In the genomic region with DNA sequence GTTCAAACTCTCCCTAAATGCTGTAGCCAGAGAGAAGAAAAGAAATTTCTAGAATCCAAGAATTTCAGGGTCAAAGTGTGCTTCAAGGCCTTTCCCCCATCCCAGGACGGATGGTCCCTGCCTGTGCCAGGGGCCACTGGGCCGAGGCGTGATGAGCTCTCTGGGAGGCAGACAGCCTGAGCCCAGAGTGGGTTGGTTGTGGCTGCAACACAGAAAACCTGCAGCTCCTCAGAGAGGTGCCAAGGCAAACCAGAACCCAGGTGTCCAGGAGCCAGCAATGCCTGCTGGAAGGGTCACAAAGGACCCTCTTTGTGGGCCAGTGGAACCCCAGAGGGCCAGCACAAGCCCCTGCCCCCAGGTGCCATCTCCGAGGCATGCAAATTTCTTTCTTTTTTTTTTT, we compare ENCODE assay signal across 27 cellular contexts. TPM values are rescaled to one million over a fixed set of nuclear protein-coding genes. Genes with fewer than 3 reads are reported as not detected.
"Had no signal": no experiment of that assay in that cellular context is flagged by ENCODE, and none has a peak within 500 bp of the region (broad histone marks: within the 10 kb centered on the region; RNA-seq: fewer than 3 reads in every experiment).

No MANE protein-coding gene starts in this region.

- H3K36me3 ChIP-seq: gastrocnemius medialis, heart left ventricle, neutrophil, stomach, thoracic aorta, upper lobe of right lung had no signal

- H3K9me3 Mint-ChIP-seq: activated naive CD4-positive, alpha-beta T cell treated with anti-CD3 and anti-CD28 coated beads for 36 hours; activated naive CD8-positive, alpha-beta T cell treated with anti-CD3 and anti-CD28 coated beads, Interleukin-2, amount 50 U/mL, for 24 hours; activated T-cell treated with anti-CD3 and anti-CD28 coated beads, Interleukin-2, amount 50 U/mL, for 24 hours; activated T-helper 2 cell treated with anti-CD3 and anti-CD28 coated beads, Interferon-gamma antibody, Interleukin-2, Interleukin-4, amounts not matched to agents 10 μg/mL and 5 μg/mL and 100 μg/mL, durations not matched to agents 14 hours and 24 hours and 36 hours; natural killer cell; stimulated activated effector memory CD8-positive, alpha-beta T cell treated with anti-CD3 and anti-CD28 coated beads, Interleukin-12 subunit alpha, Interleukin-12 subunit beta, amount 100 ng/mL, for 72 hours had no signal

- H3K27ac ChIP-seq: neutrophil, parathyroid adenoma, upper lobe of right lung, VCaP had no signal

- H3K4me1 ChIP-seq: parathyroid adenoma had no signal

- H3K9me3 ChIP-seq: gastrocnemius medialis, heart left ventricle, neutrophil, stomach, thoracic aorta, upper lobe of right lung had no signal

- H3K27me3 ChIP-seq: gastrocnemius medialis, heart left ventricle, stomach, upper lobe of right lung had no signal

- H3K4me3 Mint-ChIP-seq: activated naive CD4-positive, alpha-beta T cell treated with anti-CD3 and anti-CD28 coated beads for 36 hours; activated naive CD8-positive, alpha-beta T cell treated with anti-CD3 and anti-CD28 coated beads, Interleukin-2, amount 50 U/mL, for 24 hours; activated T-cell treated with anti-CD3 and anti-CD28 coated beads, Interleukin-2, amount 50 U/mL, for 24 hours; natural killer cell; stimulated activated effector memory CD8-positive, alpha-beta T cell treated with anti-CD3 and anti-CD28 coated beads, Interleukin-12 subunit alpha, Interleukin-12 subunit beta, amount 100 ng/mL, for 72 hours had no signal

- H3K27ac Mint-ChIP-seq: activated naive CD4-positive, alpha-beta T cell treated with anti-CD3 and anti-CD28 coated beads for 36 hours; activated T-helper 2 cell treated with anti-CD3 and anti-CD28 coated beads, Interferon-gamma antibody, Interleukin-2, Interleukin-4, amounts not matched to agents 10 μg/mL and 5 μg/mL and 100 μg/mL, durations not matched to agents 14 hours and 24 hours and 36 hours; natural killer cell; stimulated activated effector memory CD8-positive, alpha-beta T cell treated with anti-CD3 and anti-CD28 coated beads, Interleukin-12 subunit alpha, Interleukin-12 subunit beta, amount 100 ng/mL, for 72 hours had no signal

- ATAC-seq: activated naive CD8-positive, alpha-beta T cell treated with anti-CD3 and anti-CD28 coated beads, Interleukin-2, amount 50 U/mL, for 24 hours; gastrocnemius medialis; heart left ventricle; left ventricle myocardium superior; natural killer cell; sciatic nerve; stimulated activated effector memory CD8-positive, alpha-beta T cell treated with anti-CD3 and anti-CD28 coated beads, Interleukin-12 subunit alpha, Interleukin-12 subunit beta, amount 100 ng/mL, for 72 hours; upper lobe of right lung had no signal

- H3K27me3 Mint-ChIP-seq: activated naive CD8-positive, alpha-beta T cell treated with anti-CD3 and anti-CD28 coated beads, Interleukin-2, amount 50 U/mL, for 24 hours; activated T-cell treated with anti-CD3 and anti-CD28 coated beads, Interleukin-2, amount 50 U/mL, for 24 hours had no signal

- H3K4me3 ChIP-seq: gastrocnemius medialis, heart left ventricle, smooth muscle cell, stomach, thoracic aorta, upper lobe of right lung had no signal

- DNase-seq: activated CD4-positive, alpha-beta T cell treated with anti-CD3 and anti-CD28 coated beads, Interleukin-2, amount 50 U/mL, for 4 hours; activated CD4-positive, CD25-positive, alpha-beta regulatory T cell treated with anti-CD3 and anti-CD28 coated beads, Interleukin-2, amount 50 U/mL, for 72 hours; activated naive CD4-positive, alpha-beta T cell treated with anti-CD3 and anti-CD28 coated beads for 36 hours; activated naive CD8-positive, alpha-beta T cell treated with anti-CD3 and anti-CD28 coated beads, Interleukin-2, amount 50 U/mL, for 24 hours; activated T-cell treated with anti-CD3 and anti-CD28 coated beads, Interleukin-2, amount 50 U/mL, for 24 hours; aorta; cerebellar nuclear complex; cortex of kidney; effector CD4-positive, alpha-beta T cell; gastrocnemius medialis; heart left ventricle; left ventricle myocardium superior; mesendoderm; natural killer cell; stimulated activated CD4-positive, alpha-beta T cell treated with anti-CD3 and anti-CD28 coated beads, Interleukin-4, amount 100 ng/mL, for 24 hours; stomach; T-helper 2 cell; upper lobe of right lung had no signal

RNA-seq across cellular contexts. Expression of gene MB, which starts 28.5 kb away (rescaled TPM):
- total RNA-seq: activated naive CD4-positive, alpha-beta T cell treated with anti-CD3 and anti-CD28 coated beads for 36 hours; aorta; kidney epithelial cell; natural killer cell; sciatic nerve; smooth muscle cell; thoracic aorta had no signal
